ENCODE assay signal across 23 cellular contexts in genomic region chr2:147999126-147999525, GRCh38. TPM values are rescaled to one million over a fixed set of nuclear protein-coding genes. Genes with fewer than 3 reads are reported as not detected.
DNase-seq lines count a peak whose midpoint lies in the region; ATAC-seq and TF ChIP-seq lines count a peak whose summit lies in the region.
"Had no signal": no experiment of that assay in that cellular context is flagged by ENCODE, and none has a peak within 500 bp of the region (broad histone marks: within the 10 kb centered on the region; RNA-seq: fewer than 3 reads in every experiment).

No MANE protein-coding gene starts in this region.

- H3K27me3 Mint-ChIP-seq in H9 (ENCODE audit: low read depth) = no peaks in the 10 kb centered on the region
- no peaks in the 10 kb centered on the region for H3K27me3 Mint-ChIP-seq in central memory CD8-positive, alpha-beta T cell
- H3K27me3 Mint-ChIP-seq in stimulated activated naive B cell treated with anti-CD40 and anti-IgM and Interleukin-4, amounts not matched to agents 10 μg/mL and 1 μg/mL and 100 μg/mL, for 72 hours = no peaks in the 10 kb centered on the region
- H3K27me3 Mint-ChIP-seq in activated T-cell treated with anti-CD3 and anti-CD28 coated beads, Interleukin-2, amount 50 U/mL, for 4 hours (ENCODE audit: low read depth) = no peaks in the 10 kb centered on the region

- no peak overlapping the region for H2BK120ac ChIP-seq in H9 (ENCODE audit: low read depth, low read length, poor library complexity, severe bottlenecking)

- no peak overlapping the region for H4K8ac ChIP-seq in H9 (replicated peaks; ENCODE audit: insufficient read length, low read depth, low read length)

- H2AFZ ChIP-seq in H9 (ENCODE audit: low read length) = no peak overlapping the region

- H3K79me1 ChIP-seq in H9 (ENCODE audit: insufficient read depth, low read depth, low read length, poor library complexity, severe bottlenecking) = peaks cover 3% of the 10 kb centered on the region

- no peak overlapping the region for H3K4ac ChIP-seq in H9 (ENCODE audit: low read depth, low read length)

- H3K23ac ChIP-seq in H9 (ENCODE audit: insufficient read length, low read depth, low read length) = no peak overlapping the region

- H3K9me3 ChIP-seq in H9 (ENCODE audit: control insufficient read depth, low read depth, low read length) = no peaks in the 10 kb centered on the region

- H2BK15ac ChIP-seq in H9 (ENCODE audit: low read depth, low read length) = no peak overlapping the region

- H2BK12ac ChIP-seq in H9 (ENCODE audit: insufficient read length, low read depth, low read length) = no peak overlapping the region

- in situ Hi-C loops in KBM-7 (cut with MboI; ENCODE audit: low pct_unique_long_range_greater_than_20kb, low sequenced_read_pairs) = loop anchor here (25.0 kb wide), 1 partner anchor 538 kb away; no protein-coding TSS in a partner anchor

- H3K9ac ChIP-seq in H9 (ENCODE audit: extremely low read depth, insufficient read length, low read length) = no peak overlapping the region

- H4K5ac ChIP-seq in H9 (ENCODE audit: insufficient read length, low read depth, low read length) = no peak overlapping the region

- no peak overlapping the region for H4K91ac ChIP-seq in H9 (ENCODE audit: insufficient read length, low read depth, low read length)

- H2BK20ac ChIP-seq in H9 (ENCODE audit: low read depth, low read length, poor library complexity, severe bottlenecking) = no peak overlapping the region

- H3K4me2 ChIP-seq in H9 (ENCODE audit: insufficient read depth, insufficient read length, low read length) = no peak overlapping the region

- H3K79me2 ChIP-seq in H9 (ENCODE audit: insufficient read depth, low read length) = peaks cover 22% of the 10 kb centered on the region; the same call in 1 of the 2 replicates

- no peak overlapping the region for H2AK5ac ChIP-seq in H9 (ENCODE audit: insufficient read length, low read length)

- H3K23me2 ChIP-seq in H9 (ENCODE audit: insufficient read length, low read depth, low read length, poor library complexity, severe bottlenecking) = no peaks in the 10 kb centered on the region

- H3K4me1 Mint-ChIP-seq in H9 = peaks cover 33 to 40% of the 10 kb centered on the region in 2 experiments
- H3K4me1 Mint-ChIP-seq in central memory CD8-positive, alpha-beta T cell = peaks cover 66% of the 10 kb centered on the region
- peaks cover 12 to 56% of the 10 kb centered on the region in 2 donors for H3K4me1 Mint-ChIP-seq in stimulated activated naive B cell treated with anti-CD40 and anti-IgM and Interleukin-4, amounts not matched to agents 10 μg/mL and 1 μg/mL and 100 μg/mL, for 72 hours
- H3K4me1 Mint-ChIP-seq in activated T-cell treated with anti-CD3 and anti-CD28 coated beads, Interleukin-2, amount 50 U/mL, for 4 hours (ENCODE audit: low read depth) = peaks cover 33% of the 10 kb centered on the region

- H4K20me1 ChIP-seq in H9 (ENCODE audit: control insufficient read depth, insufficient read depth, insufficient read length) = no peaks in the 10 kb centered on the region

- TF ChIP-seq CTCF in H9 (conservative IDR thresholded peaks at IDR 0.05) = no peak

- H3K14ac ChIP-seq in H9 (ENCODE audit: insufficient read depth, low read length) = no peak overlapping the region

- H3T11ph ChIP-seq in H9 (ENCODE audit: low read length) = no peak overlapping the region

- H3K18ac ChIP-seq in H9 (ENCODE audit: insufficient read length, low read depth, low read length) = no peak overlapping the region

- peak overlapping the region; percentile 11 to 74 (median 48); a peak in 2 of 7 replicates for H3K27ac Mint-ChIP-seq in H9
- H3K27ac Mint-ChIP-seq in central memory CD8-positive, alpha-beta T cell (ENCODE audit: low read depth) = peak overlapping the region; percentile 60
- peak overlapping the region; percentile 42 for H3K27ac Mint-ChIP-seq in stimulated activated naive B cell treated with anti-CD40 and anti-IgM and Interleukin-4, amounts not matched to agents 10 μg/mL and 1 μg/mL and 100 μg/mL, for 72 hours

- no peaks in the 10 kb centered on the region for H3K27me3 ChIP-seq in H9 (ENCODE audit: insufficient read depth, low read length)

- no peak overlapping the region for H3K4me3 Mint-ChIP-seq in H9
- no peak overlapping the region for H3K4me3 Mint-ChIP-seq in central memory CD8-positive, alpha-beta T cell
- no peak overlapping the region for H3K4me3 Mint-ChIP-seq in stimulated activated naive B cell treated with anti-CD40 and anti-IgM and Interleukin-4, amounts not matched to agents 10 μg/mL and 1 μg/mL and 100 μg/mL, for 72 hours
- H3K4me3 Mint-ChIP-seq in activated T-cell treated with anti-CD3 and anti-CD28 coated beads, Interleukin-2, amount 50 U/mL, for 4 hours = no peak overlapping the region
- H3K4me3 Mint-ChIP-seq: CD8-positive, alpha-beta T cell had no signal

- WGBS in H9 (ENCODE audit: extremely low coverage, insufficient read length, low lambda C conversion rate) = no CpG with 5 or more reads among the region's 2 CpGs

- H3K4me1 ChIP-seq in H9 (ENCODE audit: insufficient read depth, low read length) = peaks cover 2% of the 10 kb centered on the region; the same call in 1 of the 2 replicates
- H3K4me1 ChIP-seq: Caco-2 had no signal

- H3K27ac ChIP-seq in H9 (ENCODE audit: insufficient read length, low read depth, low read length) = no peak overlapping the region

- H2BK5ac ChIP-seq in H9 (ENCODE audit: insufficient read length, low read length) = no peak overlapping the region

- peaks cover 41 to 60% (median 49%) of the 10 kb centered on the region in 3 experiments for H3K36me3 Mint-ChIP-seq in H9 (ENCODE audit: insufficient read depth in 1 of 3, low read depth in 3 of 3)
- peaks cover 5% of the 10 kb centered on the region for H3K36me3 Mint-ChIP-seq in central memory CD8-positive, alpha-beta T cell (ENCODE audit: insufficient read depth)
- peaks cover 31 to 51% of the 10 kb centered on the region in 2 donors for H3K36me3 Mint-ChIP-seq in stimulated activated naive B cell treated with anti-CD40 and anti-IgM and Interleukin-4, amounts not matched to agents 10 μg/mL and 1 μg/mL and 100 μg/mL, for 72 hours
- H3K36me3 Mint-ChIP-seq in activated T-cell treated with anti-CD3 and anti-CD28 coated beads, Interleukin-2, amount 50 U/mL, for 4 hours (ENCODE audit: insufficient read depth) = peaks cover 36% of the 10 kb centered on the region

- DNase-seq in H9 (no peak), NCI-H82 (lab: John Stamatoyannopoulos, UW) (peak; percentile 83), KBM-7 (no peak)
- no peak for DNase-seq in central memory CD8-positive, alpha-beta T cell (ENCODE audit: low spot score in 2 of 2)
- DNase-seq in stimulated activated naive B cell treated with anti-CD40 and anti-IgM and Interleukin-4, amounts not matched to agents 10 μg/mL and 1 μg/mL and 100 μg/mL, for 72 hours = no peak
- no peak for DNase-seq in activated T-cell treated with anti-CD3 and anti-CD28 coated beads, Interleukin-2, amount 50 U/mL, for 4 hours
- DNase-seq in stimulated activated CD8-positive, alpha-beta memory T cell treated with anti-CD3 and anti-CD28 coated beads, Interleukin-4, amount 100 ng/mL, for 48 hours = no peak
- DNase-seq: C1 segment of cervical spinal cord; Caco-2; CD8-positive, alpha-beta T cell; DMS 273 treated with DMSO at 0.1 percent for 48 hours; DMS79; GF-D8; NCI-H1048; NCI-H1417; NCI-H1694 treated with DMSO at 0.1 percent for 48 hours; NCI-H2081; NCI-H2227 treated with DMSO at 0.1 percent for 48 hours; NCI-H510A; NCI-H748 treated with DMSO at 0.1 percent for 48 hours; NK-92 treated with Interleukin-12 subunit alpha and Interleukin-12 subunit beta, amount 100 ng/mL, for 24 hours; PC-3 had no signal

- H3K9me3 Mint-ChIP-seq in H9 = peaks cover 29 to 32% of the 10 kb centered on the region in 2 experiments
- H3K9me3 Mint-ChIP-seq in central memory CD8-positive, alpha-beta T cell = no peaks in the 10 kb centered on the region
- H3K9me3 Mint-ChIP-seq in stimulated activated naive B cell treated with anti-CD40 and anti-IgM and Interleukin-4, amounts not matched to agents 10 μg/mL and 1 μg/mL and 100 μg/mL, for 72 hours = peaks cover 8 to 12% of the 10 kb centered on the region in 2 donors
- H3K9me3 Mint-ChIP-seq in activated T-cell treated with anti-CD3 and anti-CD28 coated beads, Interleukin-2, amount 50 U/mL, for 4 hours = peaks cover 25% of the 10 kb centered on the region

- no peak for ATAC-seq in central memory CD8-positive, alpha-beta T cell (replicated peaks; ENCODE audit: extremely low read depth, poor library complexity, severe bottlenecking)
- ATAC-seq in stimulated activated naive B cell treated with anti-CD40 and anti-IgM and Interleukin-4, amounts not matched to agents 10 μg/mL and 1 μg/mL and 100 μg/mL, for 72 hours (replicated peaks) = no peak
- no peak for ATAC-seq in activated T-cell treated with anti-CD3 and anti-CD28 coated beads, Interleukin-2, amount 50 U/mL, for 4 hours
- ATAC-seq: CD8-positive, alpha-beta T cell; PC-3; SK-N-SH treated with all-trans-retinoic acid at 6 μM for 48 hours had no signal

- no peak overlapping the region for H3K56ac ChIP-seq in H9 (ENCODE audit: insufficient read length, low read depth, low read length)

RNA-seq across cellular contexts. Expression of gene ORC4, which starts 21.4 kb away (rescaled TPM):
- total RNA-seq in H9 (2021) = 66.0 and 72.9 TPM in 2 replicates
- 10 to 100 TPM; 29.3 to 29.9 (median 29.6) TPM for total RNA-seq in activated T-cell treated with anti-CD3 and anti-CD28 coated beads, Interleukin-2, amount 50 U/mL, for 4 hours

RNA-seq across cellular contexts. Expression of gene MBD5, which starts 21.8 kb away (rescaled TPM):
- total RNA-seq in H9 (2021) = 22.1 and 23.1 TPM in 2 replicates
- total RNA-seq in activated T-cell treated with anti-CD3 and anti-CD28 coated beads, Interleukin-2, amount 50 U/mL, for 4 hours = 1 to 10 TPM; 8.1 to 8.9 (median 8.2) TPM
